Comparison of ENCODE assay signal across 2 cellular contexts in the genomic region with DNA sequence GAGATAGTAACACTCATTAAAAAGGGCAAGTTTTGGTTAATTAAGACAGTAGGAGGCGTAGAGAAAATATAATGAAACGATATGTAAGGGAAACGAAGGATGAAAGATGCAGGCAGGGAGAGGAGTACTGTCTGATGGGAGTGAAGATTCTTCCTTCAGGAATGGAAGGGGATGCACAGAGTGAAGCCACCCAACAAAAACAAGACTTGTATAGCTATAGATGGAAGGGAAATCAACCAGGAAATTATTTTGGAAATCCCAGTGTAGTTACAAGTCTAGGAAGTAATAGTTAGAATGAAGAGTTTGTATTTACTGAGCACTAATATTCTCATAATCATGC.
A peak's percentile ranks its signal among the peaks of the same experiment; 100 is the strongest.
TF ChIP-seq lines count a peak whose summit lies in the region.

No MANE protein-coding gene starts in this region.

TF ChIP-seq in GM12878, 131 proteins besides CTCF, POLR2A, EP300 and RAD21:
- TF ChIP-seq CHD1 (IDR thresholded peaks at IDR 0.05; ENCODE audit: low read depth, low read length) (0 out of 2 replicates have a peak, but pooled peaks have one; percentile 78), ESRRA (IDR thresholded peaks at IDR 0.05; ENCODE audit: low read length) (no peak), JUND (IDR thresholded peaks at IDR 0.05; ENCODE audit: low read depth, low read length) (no peak), SMAD1 (IDR thresholded peaks at IDR 0.05; ENCODE audit: low read depth, partially characterized antibody) (peak; percentile 92), PAX5 (IDR thresholded peaks at IDR 0.05; ENCODE audit: borderline replicate concordance, low read depth, low read length) (no peak), BACH1 (IDR thresholded peaks at IDR 0.05; ENCODE audit: borderline replicate concordance) (peak; percentile 65; the same call in 1 of the 2 replicates), BHLHE40 (IDR thresholded peaks at IDR 0.05; ENCODE audit: borderline replicate concordance in 1 of 2, low read depth in 2 of 2, low read length in 1 of 2) (no peak), SMARCA5 (IDR thresholded peaks at IDR 0.05) (0 out of 2 replicates have a peak, but pooled peaks have one; percentile 25)
- TF ChIP-seq, protein P1, sequence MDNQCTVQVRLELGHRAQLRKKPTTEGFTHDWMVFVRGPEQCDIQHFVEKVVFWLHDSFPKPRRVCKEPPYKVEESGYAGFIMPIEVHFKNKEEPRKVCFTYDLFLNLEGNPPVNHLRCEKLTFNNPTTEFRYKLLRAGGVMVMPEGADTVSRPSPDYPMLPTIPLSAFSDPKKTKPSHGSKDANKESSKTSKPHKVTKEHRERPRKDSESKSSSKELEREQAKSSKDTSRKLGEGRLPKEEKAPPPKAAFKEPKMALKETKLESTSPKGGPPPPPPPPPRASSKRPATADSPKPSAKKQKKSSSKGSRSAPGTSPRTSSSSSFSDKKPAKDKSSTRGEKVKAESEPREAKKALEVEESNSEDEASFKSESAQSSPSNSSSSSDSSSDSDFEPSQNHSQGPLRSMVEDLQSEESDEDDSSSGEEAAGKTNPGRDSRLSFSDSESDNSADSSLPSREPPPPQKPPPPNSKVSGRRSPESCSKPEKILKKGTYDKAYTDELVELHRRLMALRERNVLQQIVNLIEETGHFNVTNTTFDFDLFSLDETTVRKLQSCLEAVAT (IDR thresholded peaks at IDR 0.05), result peak; percentile 95
- TF ChIP-seq, protein P2, sequence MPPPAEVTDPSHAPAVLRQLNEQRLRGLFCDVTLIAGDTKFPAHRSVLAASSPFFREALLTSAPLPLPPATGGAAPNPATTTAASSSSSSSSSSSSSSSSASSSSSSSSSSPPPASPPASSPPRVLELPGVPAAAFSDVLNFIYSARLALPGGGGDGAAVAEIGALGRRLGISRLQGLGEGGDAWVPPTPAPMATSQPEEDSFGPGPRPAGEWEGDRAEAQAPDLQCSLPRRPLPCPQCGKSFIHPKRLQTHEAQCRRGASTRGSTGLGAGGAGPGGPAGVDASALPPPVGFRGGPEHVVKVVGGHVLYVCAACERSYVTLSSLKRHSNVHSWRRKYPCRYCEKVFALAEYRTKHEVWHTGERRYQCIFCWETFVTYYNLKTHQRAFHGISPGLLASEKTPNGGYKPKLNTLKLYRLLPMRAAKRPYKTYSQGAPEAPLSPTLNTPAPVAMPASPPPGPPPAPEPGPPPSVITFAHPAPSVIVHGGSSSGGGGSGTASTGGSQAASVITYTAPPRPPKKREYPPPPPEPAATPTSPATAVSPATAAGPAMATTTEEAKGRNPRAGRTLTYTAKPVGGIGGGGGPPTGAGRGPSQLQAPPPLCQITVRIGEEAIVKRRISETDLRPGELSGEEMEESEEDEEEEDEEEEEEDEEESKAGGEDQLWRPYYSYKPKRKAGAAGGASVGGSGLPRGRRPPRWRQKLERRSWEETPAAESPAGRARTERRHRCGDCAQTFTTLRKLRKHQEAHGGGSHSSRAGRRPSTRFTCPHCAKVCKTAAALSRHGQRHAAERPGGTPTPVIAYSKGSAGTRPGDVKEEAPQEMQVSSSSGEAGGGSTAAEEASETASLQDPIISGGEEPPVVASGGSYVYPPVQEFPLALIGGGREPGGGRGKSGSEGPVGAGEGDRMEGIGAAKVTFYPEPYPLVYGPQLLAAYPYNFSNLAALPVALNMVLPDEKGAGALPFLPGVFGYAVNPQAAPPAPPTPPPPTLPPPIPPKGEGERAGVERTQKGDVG (CRISPR knock-in tag; IDR thresholded peaks at IDR 0.05), result no peak
- TF ChIP-seq, protein P3, sequence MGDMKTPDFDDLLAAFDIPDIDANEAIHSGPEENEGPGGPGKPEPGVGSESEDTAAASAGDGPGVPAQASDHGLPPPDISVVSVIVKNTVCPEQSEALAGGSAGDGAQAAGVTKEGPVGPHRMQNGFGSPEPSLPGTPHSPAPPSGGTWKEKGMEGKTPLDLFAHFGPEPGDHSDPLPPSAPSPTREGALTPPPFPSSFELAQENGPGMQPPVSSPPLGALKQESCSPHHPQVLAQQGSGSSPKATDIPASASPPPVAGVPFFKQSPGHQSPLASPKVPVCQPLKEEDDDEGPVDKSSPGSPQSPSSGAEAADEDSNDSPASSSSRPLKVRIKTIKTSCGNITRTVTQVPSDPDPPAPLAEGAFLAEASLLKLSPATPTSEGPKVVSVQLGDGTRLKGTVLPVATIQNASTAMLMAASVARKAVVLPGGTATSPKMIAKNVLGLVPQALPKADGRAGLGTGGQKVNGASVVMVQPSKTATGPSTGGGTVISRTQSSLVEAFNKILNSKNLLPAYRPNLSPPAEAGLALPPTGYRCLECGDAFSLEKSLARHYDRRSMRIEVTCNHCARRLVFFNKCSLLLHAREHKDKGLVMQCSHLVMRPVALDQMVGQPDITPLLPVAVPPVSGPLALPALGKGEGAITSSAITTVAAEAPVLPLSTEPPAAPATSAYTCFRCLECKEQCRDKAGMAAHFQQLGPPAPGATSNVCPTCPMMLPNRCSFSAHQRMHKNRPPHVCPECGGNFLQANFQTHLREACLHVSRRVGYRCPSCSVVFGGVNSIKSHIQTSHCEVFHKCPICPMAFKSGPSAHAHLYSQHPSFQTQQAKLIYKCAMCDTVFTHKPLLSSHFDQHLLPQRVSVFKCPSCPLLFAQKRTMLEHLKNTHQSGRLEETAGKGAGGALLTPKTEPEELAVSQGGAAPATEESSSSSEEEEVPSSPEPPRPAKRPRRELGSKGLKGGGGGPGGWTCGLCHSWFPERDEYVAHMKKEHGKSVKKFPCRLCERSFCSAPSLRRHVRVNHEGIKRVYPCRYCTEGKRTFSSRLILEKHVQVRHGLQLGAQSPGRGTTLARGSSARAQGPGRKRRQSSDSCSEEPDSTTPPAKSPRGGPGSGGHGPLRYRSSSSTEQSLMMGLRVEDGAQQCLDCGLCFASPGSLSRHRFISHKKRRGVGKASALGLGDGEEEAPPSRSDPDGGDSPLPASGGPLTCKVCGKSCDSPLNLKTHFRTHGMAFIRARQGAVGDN (IDR thresholded peaks at IDR 0.05), result no peak; the same call in 1 of the 2 replicates

TF ChIP-seq in WTC11, 78 proteins besides CTCF, POLR2A, EP300 and RAD21:
- TF ChIP-seq, protein P4, sequence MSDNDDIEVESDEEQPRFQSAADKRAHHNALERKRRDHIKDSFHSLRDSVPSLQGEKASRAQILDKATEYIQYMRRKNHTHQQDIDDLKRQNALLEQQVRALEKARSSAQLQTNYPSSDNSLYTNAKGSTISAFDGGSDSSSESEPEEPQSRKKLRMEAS (CRISPR knock-in tag; IDR thresholded peaks at IDR 0.05), result no peak
